14 cellular contexts compared by ENCODE assay signal in the genomic region with DNA sequence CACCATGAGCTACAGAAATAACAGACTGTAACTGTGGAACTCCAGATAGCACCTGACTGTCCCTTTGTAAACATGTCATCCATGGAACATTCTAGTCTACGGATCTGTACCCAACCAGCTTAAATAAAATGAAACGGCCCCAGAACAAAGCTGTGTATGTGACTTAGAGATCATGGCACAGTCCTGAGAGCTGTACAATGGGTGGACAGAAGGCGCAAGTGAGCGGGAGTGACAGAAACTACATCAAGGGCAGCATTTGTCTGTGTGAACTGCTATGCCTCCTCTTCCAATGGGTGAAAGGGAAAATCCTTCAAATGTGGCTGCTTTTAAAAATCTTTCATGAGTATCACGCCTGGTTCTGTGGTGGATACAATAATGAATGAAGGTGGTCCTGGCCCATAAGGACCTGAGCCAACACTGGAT.
DNase-seq lines count a peak whose midpoint lies in the region; ATAC-seq, FAIRE-seq and TF ChIP-seq lines count a peak whose summit lies in the region.
"Had no signal": no experiment of that assay in that cellular context is flagged by ENCODE, and none has a peak within 500 bp of the region (broad histone marks: within the 10 kb centered on the region; RNA-seq: fewer than 3 reads in every experiment).

No MANE protein-coding gene starts in this region.

- FAIRE-seq in A549 (lab: Jason Lieb, UNC), result no peak
- FAIRE-seq: H54 had no signal

- no peaks in the 10 kb centered on the region for H3K27me3 Mint-ChIP-seq in chondrocyte (ENCODE audit: low read depth)

- peak overlapping the region; percentile 85 for H3K27ac Mint-ChIP-seq in chondrocyte (ENCODE audit: unreplicated experiment)
- H3K27ac Mint-ChIP-seq: activated naive CD4-positive, alpha-beta T cell treated with anti-CD3 and anti-CD28 coated beads, Interleukin-2, amount 50 U/mL, for 24 hours; naive thymus-derived CD8-positive, alpha-beta T cell had no signal

- peak; percentile 68 to 72 for ATAC-seq in A549
- no peak for ATAC-seq in left lobe of liver
- ATAC-seq: naive thymus-derived CD8-positive, alpha-beta T cell; stimulated activated naive CD8-positive, alpha-beta T cell treated with anti-CD3 and anti-CD28 coated beads, Interleukin-15, Interleukin-2, amounts not matched to agents 100 U/mL and 50 U/mL, for 24 hours had no signal

- POLR2A ChIA-PET in A549 (lab: Yijun Ruan, JAX), result no interaction called here

- DNase-seq in A549 (ENCODE audit: low read depth in 1 of 2, low spot score in 1 of 2) (no peak), NCI-H1092 treated with DMSO at 0.1 percent for 48 hours (lab: John Stamatoyannopoulos, UW) (peak; percentile 86), chondrocyte (ENCODE audit: low spot score) (no peak), NCI-H446 treated with DMSO at 0.1 percent for 48 hours (lab: John Stamatoyannopoulos, UW) (no peak), NCI-H2171 (lab: John Stamatoyannopoulos, UW) (no peak), left lobe of liver (ENCODE audit: low spot score) (no peak), H7 (no peak)
- DNase-seq: naive thymus-derived CD8-positive, alpha-beta T cell; NCI-H446; stimulated activated naive CD8-positive, alpha-beta T cell treated with anti-CD3 and anti-CD28 coated beads, Interleukin-15, Interleukin-2, amounts not matched to agents 100 U/mL and 50 U/mL, for 24 hours had no signal

- H3K9me3 Mint-ChIP-seq in chondrocyte (ENCODE audit: low read depth), result no peaks in the 10 kb centered on the region
- H3K9me3 Mint-ChIP-seq: activated naive CD4-positive, alpha-beta T cell treated with anti-CD3 and anti-CD28 coated beads, Interleukin-2, amount 50 U/mL, for 24 hours had no signal

- no peak for TF ChIP-seq CTCF in A549 (IDR thresholded peaks at IDR 0.05)
- no peak for TF ChIP-seq CTCF in chondrocyte (IDR thresholded peaks at IDR 0.05)

- H3K36me3 ChIP-seq in muscle layer of duodenum (ENCODE audit: control insufficient read depth in 1 of 2, insufficient read depth in 2 of 2, low read length in 2 of 2) (peaks cover 0 to 3% of the 10 kb centered on the region in 2 donors), H7 (replicated peaks; ENCODE audit: control insufficient read depth, insufficient read depth, low read length) (no peaks in the 10 kb centered on the region)

- peak overlapping the region; percentile 54 for H3K4me3 Mint-ChIP-seq in chondrocyte (ENCODE audit: unreplicated experiment)
- H3K4me3 Mint-ChIP-seq: activated naive CD4-positive, alpha-beta T cell treated with anti-CD3 and anti-CD28 coated beads, Interleukin-2, amount 50 U/mL, for 24 hours; naive thymus-derived CD8-positive, alpha-beta T cell had no signal

- peaks cover 63% of the 10 kb centered on the region for H3K4me1 Mint-ChIP-seq in chondrocyte (ENCODE audit: low read depth)
- H3K4me1 Mint-ChIP-seq: activated naive CD4-positive, alpha-beta T cell treated with anti-CD3 and anti-CD28 coated beads, Interleukin-2, amount 50 U/mL, for 24 hours; naive thymus-derived CD8-positive, alpha-beta T cell had no signal

- TF ChIP-seq RAD21 in A549 (conservative IDR thresholded peaks at IDR 0.05 in 1 of 2, IDR thresholded peaks at IDR 0.05 in 1 of 2), result no peak

- 37% methylated on average over 5 of the region's 5 CpGs for WGBS in A549 (ENCODE audit: missing lambda C conversion rate)

- H3K27ac ChIP-seq in A549 (peak overlapping the region; percentile 53 to 77; a peak in 5 of 6 replicates), muscle layer of duodenum (ENCODE audit: low read length) (no peak overlapping the region)
- H3K27ac ChIP-seq: BLaER1 had no signal

- H3K36me3 Mint-ChIP-seq in chondrocyte (ENCODE audit: low read depth), result peaks cover 17% of the 10 kb centered on the region
- H3K36me3 Mint-ChIP-seq: activated naive CD4-positive, alpha-beta T cell treated with anti-CD3 and anti-CD28 coated beads, Interleukin-2, amount 50 U/mL, for 24 hours; naive thymus-derived CD8-positive, alpha-beta T cell had no signal

- no peaks in the 10 kb centered on the region for H3K9me3 ChIP-seq in A549
- H3K9me3 ChIP-seq in muscle layer of duodenum (ENCODE audit: control insufficient read depth in 1 of 2, low read length in 2 of 2), result no peaks in the 10 kb centered on the region
- H3K9me3 ChIP-seq: BLaER1 had no signal

- no peaks in the 10 kb centered on the region for H3K27me3 ChIP-seq in muscle layer of duodenum (ENCODE audit: low read depth, low read length)
- no peaks in the 10 kb centered on the region for H3K27me3 ChIP-seq in H7 (ENCODE audit: control insufficient read depth, insufficient read depth, low read length)
- H3K27me3 ChIP-seq: BLaER1 had no signal

- CTCF ChIA-PET in A549 (lab: Yijun Ruan, JAX), result interaction anchor here (0.9 to 1.9 kb wide), 5 partner anchors 12 to 955 kb away, joined by 3 to 6 read pairs (median 3); no protein-coding TSS in a partner anchor

- TF ChIP-seq EP300 in A549 (IDR thresholded peaks at IDR 0.05), result no peak

- peaks cover 46% of the 10 kb centered on the region for H3K4me1 ChIP-seq in A549
- H3K4me1 ChIP-seq in muscle layer of duodenum (ENCODE audit: control insufficient read depth in 1 of 2, insufficient read depth in 2 of 2, low read length in 2 of 2), result peaks cover 0 to 12% of the 10 kb centered on the region in 2 donors
- H3K4me1 ChIP-seq: BLaER1 had no signal

- H3K4me2 ChIP-seq in A549, result peak overlapping the region; percentile 85
- H3K4me2 ChIP-seq: BLaER1 had no signal

- no peak for TF ChIP-seq POLR2A in A549 (IDR thresholded peaks at IDR 0.05; ENCODE audit: low read length)

- peak overlapping the region; percentile 39 for H3K4me3 ChIP-seq in A549
- H3K4me3 ChIP-seq in muscle layer of duodenum (ENCODE audit: low read depth in 1 of 2, low read length in 2 of 2), result peak overlapping the region; percentile 5 to 53
- no peak overlapping the region for H3K4me3 ChIP-seq in H7 (ENCODE audit: insufficient read depth, low read depth, low read length)
- H3K4me3 ChIP-seq: BLaER1 had no signal

TF ChIP-seq in A549, 52 proteins besides CTCF, POLR2A, EP300 and RAD21:
- no peak for TF ChIP-seq SREBF2 (IDR thresholded peaks at IDR 0.05)
- TF ChIP-seq TP53 (CRISPR knock-in tag; IDR thresholded peaks at IDR 0.05), result no peak
- no peak for TF ChIP-seq KDM5A (IDR thresholded peaks at IDR 0.05)
- no peak for TF ChIP-seq ZSCAN20 (CRISPR knock-in tag; IDR thresholded peaks at IDR 0.05)
- TF ChIP-seq ELK1 (IDR thresholded peaks at IDR 0.05; ENCODE audit: low read depth, low read length), result no peak
- no peak for TF ChIP-seq RCOR1 (IDR thresholded peaks at IDR 0.05; ENCODE audit: low read depth, low read length)
- no peak for TF ChIP-seq PHF8 (IDR thresholded peaks at IDR 0.05; ENCODE audit: borderline replicate concordance, low read depth)
- no peak for TF ChIP-seq ESRRA (IDR thresholded peaks at IDR 0.05; ENCODE audit: borderline replicate concordance, low read length)
- TF ChIP-seq GATA3 (IDR thresholded peaks at IDR 0.05; ENCODE audit: borderline replicate concordance), result no peak
- no peak for TF ChIP-seq HEYL (CRISPR knock-in tag; IDR thresholded peaks at IDR 0.05)
